ENCODE assay signal across 10 cellular contexts in genomic region chr9:117936185-117936758, GRCh38.
DNase-seq lines count a peak whose midpoint lies in the region; ATAC-seq and TF ChIP-seq lines count a peak whose summit lies in the region.
"Had no signal": no experiment of that assay in that cellular context is flagged by ENCODE, and none has a peak within 500 bp of the region (broad histone marks: within the 10 kb centered on the region; RNA-seq: fewer than 3 reads in every experiment).

No MANE protein-coding gene starts in this region.

- H3K27me3 Mint-ChIP-seq in central memory CD8-positive, alpha-beta T cell = peaks cover 13% of the 10 kb centered on the region
- H3K27me3 Mint-ChIP-seq: activated naive CD8-positive, alpha-beta T cell treated with anti-CD3 and anti-CD28 coated beads, Interleukin-2, amount 10 ng/mL, durations not matched to agents 7 days and 5 days had no signal

- H3K9me3 Mint-ChIP-seq in central memory CD8-positive, alpha-beta T cell = peaks cover 8% of the 10 kb centered on the region
- H3K9me3 Mint-ChIP-seq: activated naive CD8-positive, alpha-beta T cell treated with anti-CD3 and anti-CD28 coated beads, Interleukin-2, amount 10 ng/mL, durations not matched to agents 7 days and 5 days; stimulated activated effector memory CD8-positive, alpha-beta T cell treated with anti-CD3 and anti-CD28 coated beads, Interleukin-12 subunit alpha, Interleukin-12 subunit beta, amount 100 ng/mL, for 72 hours had no signal

- H3K9me3 ChIP-seq in heart left ventricle = peaks cover 0 to 4% (median 0%) of the 10 kb centered on the region in 12 donors

- H3K27ac ChIP-seq in heart left ventricle = no peak overlapping the region

- no peaks in the 10 kb centered on the region for H3K36me3 Mint-ChIP-seq in central memory CD8-positive, alpha-beta T cell (ENCODE audit: insufficient read depth)
- H3K36me3 Mint-ChIP-seq: activated naive CD8-positive, alpha-beta T cell treated with anti-CD3 and anti-CD28 coated beads, Interleukin-2, amount 10 ng/mL, durations not matched to agents 7 days and 5 days; stimulated activated effector memory CD8-positive, alpha-beta T cell treated with anti-CD3 and anti-CD28 coated beads, Interleukin-12 subunit alpha, Interleukin-12 subunit beta, amount 100 ng/mL, for 72 hours had no signal

- intact Hi-C loops in Right ventricle myocardium inferior (cut with DNase I) = no loop called here
- intact Hi-C loops in heart left ventricle (cut with DNase I) = no loop called here

- in situ Hi-C loops in GM13977 (cut with MboI; ENCODE audit: low pct_unique_long_range_greater_than_20kb, low sequenced_read_pairs, unreplicated experiment) = no loop called here

- H3K4me1 ChIP-seq in heart left ventricle = no peaks in the 10 kb centered on the region

- no peak overlapping the region for H3K27ac Mint-ChIP-seq in central memory CD8-positive, alpha-beta T cell (ENCODE audit: low read depth)
- H3K27ac Mint-ChIP-seq: activated naive CD8-positive, alpha-beta T cell treated with anti-CD3 and anti-CD28 coated beads, Interleukin-2, amount 10 ng/mL, durations not matched to agents 7 days and 5 days; stimulated activated effector memory CD8-positive, alpha-beta T cell treated with anti-CD3 and anti-CD28 coated beads, Interleukin-12 subunit alpha, Interleukin-12 subunit beta, amount 100 ng/mL, for 72 hours had no signal

- no peak for TF ChIP-seq POLR2A in heart left ventricle (IDR thresholded peaks at IDR 0.05)

- no peaks in the 10 kb centered on the region for H3K27me3 ChIP-seq in heart left ventricle

- 75 to 81% (median 79%) methylated on average over 5 of the region's 5 CpGs for WGBS in heart left ventricle, 4 donors

- ATAC-seq in GM18868 (IDR thresholded peaks at IDR 0.05; ENCODE audit: unreplicated experiment) (peak; percentile 100), GM21723 (IDR thresholded peaks at IDR 0.05; ENCODE audit: unreplicated experiment) (peak; percentile 99), HG03442 (IDR thresholded peaks at IDR 0.05; ENCODE audit: unreplicated experiment) (peak; percentile 98), Right ventricle myocardium inferior (no peak), heart left ventricle (no peak)
- ATAC-seq in central memory CD8-positive, alpha-beta T cell (replicated peaks; ENCODE audit: extremely low read depth, poor library complexity, severe bottlenecking) = peak; percentile 32
- ATAC-seq: stimulated activated effector memory CD8-positive, alpha-beta T cell treated with anti-CD3 and anti-CD28 coated beads, Interleukin-12 subunit alpha, Interleukin-12 subunit beta, amount 100 ng/mL, for 72 hours had no signal

- H3K4me3 Mint-ChIP-seq in central memory CD8-positive, alpha-beta T cell = no peak overlapping the region
- H3K4me3 Mint-ChIP-seq: activated naive CD8-positive, alpha-beta T cell treated with anti-CD3 and anti-CD28 coated beads, Interleukin-2, amount 10 ng/mL, durations not matched to agents 7 days and 5 days; stimulated activated effector memory CD8-positive, alpha-beta T cell treated with anti-CD3 and anti-CD28 coated beads, Interleukin-12 subunit alpha, Interleukin-12 subunit beta, amount 100 ng/mL, for 72 hours had no signal

- H3K36me3 ChIP-seq in heart left ventricle = no peaks in the 10 kb centered on the region

- H3K4me1 Mint-ChIP-seq in central memory CD8-positive, alpha-beta T cell = no peaks in the 10 kb centered on the region
- H3K4me1 Mint-ChIP-seq: activated naive CD8-positive, alpha-beta T cell treated with anti-CD3 and anti-CD28 coated beads, Interleukin-2, amount 10 ng/mL, durations not matched to agents 7 days and 5 days; stimulated activated effector memory CD8-positive, alpha-beta T cell treated with anti-CD3 and anti-CD28 coated beads, Interleukin-12 subunit alpha, Interleukin-12 subunit beta, amount 100 ng/mL, for 72 hours had no signal

- no peak for DNase-seq in central memory CD8-positive, alpha-beta T cell (ENCODE audit: low spot score in 2 of 2)
- no peak for DNase-seq in GM13977 (ENCODE audit: low spot score)
- no peak for DNase-seq in Right ventricle myocardium inferior (ENCODE audit: missing footprints)
- no peak for DNase-seq in Ammon's horn (ENCODE audit: low spot score)
- no peak for DNase-seq in heart left ventricle
- DNase-seq: activated naive CD8-positive, alpha-beta T cell treated with anti-CD3 and anti-CD28 coated beads, Interleukin-2, amount 10 ng/mL, durations not matched to agents 7 days and 5 days had no signal

- no peak overlapping the region for H3K4me3 ChIP-seq in heart left ventricle

- no peak for TF ChIP-seq CTCF in GM13977 (IDR thresholded peaks at IDR 0.05; ENCODE audit: extremely low read depth, insufficient read depth, missing control alignments)
- no peak for TF ChIP-seq CTCF in heart left ventricle (IDR thresholded peaks at IDR 0.05)

Comparison
In these comparisons a context has a peak if more than half of its experiments do, and no peak if none do; other contexts are left out.
1. ATAC-seq: peak in GM18868 (single experiment), GM21723 (single experiment), HG03442 (single experiment) and central memory CD8-positive, alpha-beta T cell (single experiment); none in Right ventricle myocardium inferior (single experiment) and heart left ventricle (0 of 4).